In genomic region chr1:119090250-119090649, GRCh38 we compare ENCODE assay signal across 3 cellular contexts.
A peak's percentile ranks its signal among the peaks of the same experiment; 100 is the strongest.
TF ChIP-seq lines count a peak whose summit lies in the region.

No MANE protein-coding gene starts in this region.

TF ChIP-seq in HepG2, 621 proteins besides CTCF, POLR2A, EP300 and RAD21:
- peak; percentile 96 for TF ChIP-seq ZNF317 (CRISPR knock-in tag; IDR thresholded peaks at IDR 0.05)
- TF ChIP-seq HOMEZ (CRISPR knock-in tag; IDR thresholded peaks at IDR 0.05; ENCODE audit: low read depth): no peak
- TF ChIP-seq MBNL3 (CRISPR knock-in tag; conservative IDR thresholded peaks at IDR 0.05): no peak

TF ChIP-seq in WTC11, 78 proteins besides CTCF, POLR2A, EP300 and RAD21:
- TF ChIP-seq ZNF317 (CRISPR knock-in tag; IDR thresholded peaks at IDR 0.05; ENCODE audit: borderline replicate concordance, low read depth): peak; percentile 81
- no peak for TF ChIP-seq CBFB (CRISPR knock-in tag; IDR thresholded peaks at IDR 0.05; ENCODE audit: low read depth)
- no peak for TF ChIP-seq MAX (CRISPR knock-in tag; IDR thresholded peaks at IDR 0.05)

TF ChIP-seq in K562, 482 proteins besides CTCF, POLR2A, EP300 and RAD21:
- TF ChIP-seq ZNF165 (CRISPR knock-in tag; IDR thresholded peaks at IDR 0.05; ENCODE audit: borderline replicate concordance) (no peak), RUNX1 (IDR thresholded peaks at IDR 0.05; ENCODE audit: low read depth) (no peak), TRIM28 (IDR thresholded peaks at IDR 0.05) (0 out of 2 replicates have a peak, but pooled peaks have one; percentile 44), CBX5 (IDR thresholded peaks at IDR 0.05; ENCODE audit: borderline replicate concordance, low read depth) (0 out of 2 replicates have a peak, but pooled peaks have one; percentile 12)
